Comparison of ENCODE assay signal across 9 cellular contexts in genomic region chr12:85951823-85952222, GRCh38.
DNase-seq lines count a peak whose midpoint lies in the region; ATAC-seq and TF ChIP-seq lines count a peak whose summit lies in the region.
"Had no signal": no experiment of that assay in that cellular context is flagged by ENCODE, and none has a peak within 500 bp of the region (broad histone marks: within the 10 kb centered on the region; RNA-seq: fewer than 3 reads in every experiment).

No MANE protein-coding gene starts in this region.

- POLR2A ChIA-PET in activated CD4-positive, alpha-beta T cell treated with anti-CD3 and anti-CD28 coated beads, Interleukin-2, amount 10 ng/mL, durations not matched to agents 7 days and 5 days (lab: Charles Lee), result no interaction called here

- H3K4me1 ChIP-seq in ascending aorta, result no peaks in the 10 kb centered on the region

- H3K4me3 ChIP-seq in HL-60 (replicated peaks; ENCODE audit: insufficient read depth, low read length), result no peak overlapping the region
- no peak overlapping the region for H3K4me3 ChIP-seq in SK-N-MC
- H3K4me3 ChIP-seq in ascending aorta, result no peak overlapping the region

- ATAC-seq in stimulated activated effector memory CD8-positive, alpha-beta T cell treated with anti-CD3 and anti-CD28 coated beads, Interleukin-12 subunit alpha, Interleukin-12 subunit beta, amount 100 ng/mL, for 72 hours, result no peak
- no peak for ATAC-seq in GM21737 (IDR thresholded peaks at IDR 0.05; ENCODE audit: unreplicated experiment)

- peak; percentile 29 for TF ChIP-seq CTCF in HL-60 (IDR thresholded peaks at IDR 0.05; ENCODE audit: insufficient read depth, low read length)
- TF ChIP-seq CTCF in glutamatergic neuron (IDR thresholded peaks at IDR 0.05; ENCODE audit: partially characterized antibody, unreplicated experiment), result peak; percentile 28
- peak in 1 of 3 experiments; percentile 10 for TF ChIP-seq CTCF in ascending aorta (IDR thresholded peaks at IDR 0.05)

- CTCF ChIA-PET in activated CD4-positive, alpha-beta T cell treated with anti-CD3 and anti-CD28 coated beads, Interleukin-2, amount 10 ng/mL, durations not matched to agents 7 days and 5 days (lab: Charles Lee), result no interaction called here

- no peak overlapping the region for H3K27ac ChIP-seq in HL-60 (replicated peaks)
- no peak overlapping the region for H3K27ac ChIP-seq in SK-N-MC
- H3K27ac ChIP-seq in ascending aorta, result no peak overlapping the region

- intact Hi-C loops in ascending aorta (cut with DNase I), result no loop called here

- H3K9me3 Mint-ChIP-seq in glutamatergic neuron (ENCODE audit: unreplicated experiment), result no peaks in the 10 kb centered on the region
- H3K9me3 Mint-ChIP-seq in stimulated activated effector memory CD8-positive, alpha-beta T cell treated with anti-CD3 and anti-CD28 coated beads, Interleukin-12 subunit alpha, Interleukin-12 subunit beta, amount 100 ng/mL, for 72 hours, result peaks cover 13% of the 10 kb centered on the region
- H3K9me3 Mint-ChIP-seq in activated CD4-positive, alpha-beta T cell treated with anti-CD3 and anti-CD28 coated beads, Interleukin-2, amount 10 ng/mL, durations not matched to agents 7 days and 5 days, result no peaks in the 10 kb centered on the region

- no peak overlapping the region for H3K4me3 Mint-ChIP-seq in glutamatergic neuron (ENCODE audit: unreplicated experiment)
- H3K4me3 Mint-ChIP-seq in stimulated activated effector memory CD8-positive, alpha-beta T cell treated with anti-CD3 and anti-CD28 coated beads, Interleukin-12 subunit alpha, Interleukin-12 subunit beta, amount 100 ng/mL, for 72 hours, result no peak overlapping the region
- no peak overlapping the region for H3K4me3 Mint-ChIP-seq in activated CD4-positive, alpha-beta T cell treated with anti-CD3 and anti-CD28 coated beads, Interleukin-2, amount 10 ng/mL, durations not matched to agents 7 days and 5 days

- H3K4me1 Mint-ChIP-seq in glutamatergic neuron (ENCODE audit: low read depth, unreplicated experiment), result no peaks in the 10 kb centered on the region
- no peaks in the 10 kb centered on the region for H3K4me1 Mint-ChIP-seq in stimulated activated effector memory CD8-positive, alpha-beta T cell treated with anti-CD3 and anti-CD28 coated beads, Interleukin-12 subunit alpha, Interleukin-12 subunit beta, amount 100 ng/mL, for 72 hours
- H3K4me1 Mint-ChIP-seq in activated CD4-positive, alpha-beta T cell treated with anti-CD3 and anti-CD28 coated beads, Interleukin-2, amount 10 ng/mL, durations not matched to agents 7 days and 5 days, result no peaks in the 10 kb centered on the region

- no peak overlapping the region for H3K9ac ChIP-seq in SK-N-MC (ENCODE audit: insufficient read length)

- no peaks in the 10 kb centered on the region for H3K36me3 Mint-ChIP-seq in glutamatergic neuron (ENCODE audit: unreplicated experiment)
- H3K36me3 Mint-ChIP-seq in stimulated activated effector memory CD8-positive, alpha-beta T cell treated with anti-CD3 and anti-CD28 coated beads, Interleukin-12 subunit alpha, Interleukin-12 subunit beta, amount 100 ng/mL, for 72 hours, result no peaks in the 10 kb centered on the region
- H3K36me3 Mint-ChIP-seq in activated CD4-positive, alpha-beta T cell treated with anti-CD3 and anti-CD28 coated beads, Interleukin-2, amount 10 ng/mL, durations not matched to agents 7 days and 5 days (ENCODE audit: low read depth), result no peaks in the 10 kb centered on the region

- H3K36me3 ChIP-seq in SK-N-MC (ENCODE audit: insufficient read depth, low read length) (no peaks in the 10 kb centered on the region), ascending aorta (no peaks in the 10 kb centered on the region)

- no peak overlapping the region for H3K27ac Mint-ChIP-seq in glutamatergic neuron (ENCODE audit: unreplicated experiment)
- no peak overlapping the region for H3K27ac Mint-ChIP-seq in stimulated activated effector memory CD8-positive, alpha-beta T cell treated with anti-CD3 and anti-CD28 coated beads, Interleukin-12 subunit alpha, Interleukin-12 subunit beta, amount 100 ng/mL, for 72 hours
- no peak overlapping the region for H3K27ac Mint-ChIP-seq in activated CD4-positive, alpha-beta T cell treated with anti-CD3 and anti-CD28 coated beads, Interleukin-2, amount 10 ng/mL, durations not matched to agents 7 days and 5 days

- DNase-seq in AML-193 (lab: John Stamatoyannopoulos, UW), result peak; percentile 6 to 33
- DNase-seq in HL-60 (ENCODE audit: low read depth in 1 of 2, low spot score in 1 of 2), result no peak
- peak; percentile 30 for DNase-seq in SK-N-MC (ENCODE audit: low read depth, low spot score)
- no peak for DNase-seq in glutamatergic neuron
- DNase-seq in stimulated activated effector memory CD8-positive, alpha-beta T cell treated with anti-CD3 and anti-CD28 coated beads, Interleukin-12 subunit alpha, Interleukin-12 subunit beta, amount 100 ng/mL, for 72 hours (ENCODE audit: low spot score in 2 of 2), result no peak
- no peak for DNase-seq in activated CD4-positive, alpha-beta T cell treated with anti-CD3 and anti-CD28 coated beads, Interleukin-2, amount 10 ng/mL, durations not matched to agents 7 days and 5 days
- no peak for DNase-seq in ascending aorta (ENCODE audit: low spot score in 2 of 2)
- DNase-seq: anterior cingulate cortex had no signal

- peaks cover 2% of the 10 kb centered on the region for H3K27me3 Mint-ChIP-seq in glutamatergic neuron (ENCODE audit: unreplicated experiment)
- H3K27me3 Mint-ChIP-seq in activated CD4-positive, alpha-beta T cell treated with anti-CD3 and anti-CD28 coated beads, Interleukin-2, amount 10 ng/mL, durations not matched to agents 7 days and 5 days, result no peaks in the 10 kb centered on the region

- H3K27me3 ChIP-seq in HL-60 (ENCODE audit: insufficient read depth, poor library complexity, severe bottlenecking) (no peaks in the 10 kb centered on the region), ascending aorta (no peaks in the 10 kb centered on the region)

- no peaks in the 10 kb centered on the region for H3K9me3 ChIP-seq in SK-N-MC (ENCODE audit: low read depth, low read length)
- H3K9me3 ChIP-seq in ascending aorta, result no peaks in the 10 kb centered on the region

Comparison
In these comparisons a context has a peak if more than half of its experiments do, and no peak if none do; other contexts are left out.
1. DNase-seq: peak in AML-193 (2 of 2) and SK-N-MC (single experiment); none in HL-60 (0 of 2), glutamatergic neuron (single experiment), stimulated activated effector memory CD8-positive, alpha-beta T cell treated with anti-CD3 and anti-CD28 coated beads, Interleukin-12 subunit alpha, Interleukin-12 subunit beta, amount 100 ng/mL, for 72 hours (0 of 2), activated CD4-positive, alpha-beta T cell treated with anti-CD3 and anti-CD28 coated beads, Interleukin-2, amount 10 ng/mL, durations not matched to agents 7 days and 5 days (single experiment) and ascending aorta (0 of 2).